8 cellular contexts compared by ENCODE assay signal in the genomic region with DNA sequence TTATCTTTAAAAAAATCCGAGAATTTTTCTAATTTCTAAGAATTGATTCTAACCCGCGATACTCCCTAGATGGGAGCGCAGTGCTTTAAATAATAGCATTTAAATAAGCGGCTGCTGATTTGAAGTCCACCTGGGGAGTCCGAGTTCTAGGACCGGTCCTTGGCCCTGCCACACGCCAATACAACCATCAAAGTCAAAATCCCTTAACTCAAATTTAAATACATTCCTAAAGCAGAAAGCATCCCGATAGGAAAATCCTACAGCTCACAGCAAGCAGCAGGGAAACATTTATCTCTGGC. TPM values are rescaled to one million over a fixed set of nuclear protein-coding genes. Genes with fewer than 3 reads are reported as not detected.
A peak's percentile ranks its signal among the peaks of the same experiment; 100 is the strongest.
DNase-seq lines count a peak whose midpoint lies in the region; ATAC-seq, FAIRE-seq and TF ChIP-seq lines count a peak whose summit lies in the region.

No MANE protein-coding gene starts in this region.

- peaks cover 27% of the 10 kb centered on the region for H3K4me1 ChIP-seq in RWPE2 (ENCODE audit: insufficient read depth, poor library complexity, severe bottlenecking)
- H3K4me1 ChIP-seq in gastrocnemius medialis = peaks cover 0 to 8% of the 10 kb centered on the region in 2 donors

- DNase-seq in RWPE2 (ENCODE audit: low spot score) (no peak), fibroblast of the aortic adventitia (ENCODE audit: low read depth) (no peak), gastrocnemius medialis (no peak), RCC 7860 (ENCODE audit: low spot score) (no peak)
- DNase-seq in central memory CD4-positive, alpha-beta T cell = no peak

- no peak for TF ChIP-seq POLR2A in gastrocnemius medialis (IDR thresholded peaks at IDR 0.05)

- intact Hi-C loops in gastrocnemius medialis (cut with DNase I; ENCODE audit: low total_unique reads) = loop anchor here (1.0 kb wide), 2 partner anchors 39 to 77 kb away; a partner anchor contains a TSS

- peak overlapping the region; percentile 96 for H3K27ac ChIP-seq in RWPE2 (ENCODE audit: poor library complexity, severe bottlenecking)
- peak overlapping the region; percentile 68 to 73 (median 69) for H3K27ac ChIP-seq in gastrocnemius medialis

- H3K4me3 ChIP-seq in RWPE2 (ENCODE audit: severe bottlenecking) (peak overlapping the region; percentile 18), fibroblast of the aortic adventitia (ENCODE audit: low read depth, low read length) (peak overlapping the region; percentile 63), gastrocnemius medialis (peak overlapping the region; percentile 67 to 80 (median 72))

- no peak for TF ChIP-seq CTCF in RWPE2 (IDR thresholded peaks at IDR 0.05; ENCODE audit: poor library complexity, severe bottlenecking)
- TF ChIP-seq CTCF in fibroblast of the aortic adventitia (IDR thresholded peaks at IDR 0.05; ENCODE audit: insufficient read depth, low read length) = no peak
- no peak for TF ChIP-seq CTCF in gastrocnemius medialis (IDR thresholded peaks at IDR 0.05 in 4 of 5, conservative IDR thresholded peaks at IDR 0.05 in 1 of 5)

- ATAC-seq in GM19023 (IDR thresholded peaks at IDR 0.05; ENCODE audit: unreplicated experiment) = peak; percentile 0
- ATAC-seq in RWPE2 (ENCODE audit: low read depth) = no peak
- no peak for ATAC-seq in gastrocnemius medialis
- ATAC-seq in HG03439 (IDR thresholded peaks at IDR 0.05; ENCODE audit: unreplicated experiment) = no peak
- ATAC-seq in HG02885 (IDR thresholded peaks at IDR 0.05; ENCODE audit: poor library complexity, unreplicated experiment) = no peak

- in situ Hi-C loops in gastrocnemius medialis (cut with MboI; ENCODE audit: low sequenced_read_pairs in 4 of 4) = no loop called here

- FAIRE-seq in RCC 7860 (lab: Jason Lieb, UNC) = no peak

- H3K9me3 ChIP-seq in RWPE2 (ENCODE audit: severe bottlenecking) (no peaks in the 10 kb centered on the region), gastrocnemius medialis (no peaks in the 10 kb centered on the region)

- H3K36me3 ChIP-seq in RWPE2 (ENCODE audit: low read depth) = peaks cover 29% of the 10 kb centered on the region
- H3K36me3 ChIP-seq in gastrocnemius medialis = no peaks in the 10 kb centered on the region

- H3K27me3 ChIP-seq in RWPE2 (ENCODE audit: insufficient read depth, poor library complexity, severe bottlenecking) (no peaks in the 10 kb centered on the region), gastrocnemius medialis (no peaks in the 10 kb centered on the region)

RNA-seq across cellular contexts. Expression of a gene that starts 0.5 kb away (rescaled TPM):
- total RNA-seq in fibroblast of the aortic adventitia (ENCODE audit: low replicate concordance) = 13.1 and 70.8 TPM in 2 replicates
- 1 to 10 TPM; 2.7 to 5.8 (median 3.7) TPM for total RNA-seq in gastrocnemius medialis

RNA-seq across cellular contexts. Expression of a gene that starts 39.2 kb away (rescaled TPM):
- total RNA-seq in fibroblast of the aortic adventitia (ENCODE audit: low replicate concordance) (5.7 and 21.1 TPM in 2 replicates), gastrocnemius medialis (10 to 100 TPM in 1 of 4 donors, 1 to 10 TPM in 3; 7.0 to 19.8 (median 8.2) TPM)

Comparison
In these comparisons a context has a peak if more than half of its experiments do, and no peak if none do; other contexts are left out.
1. H3K4me3 ChIP-seq: peak in every context shown above with its lines; median percentile 72 in gastrocnemius medialis; 63 in fibroblast of the aortic adventitia; 18 in RWPE2.